ENCODE assay signal across 22 cellular contexts in the genomic region with DNA sequence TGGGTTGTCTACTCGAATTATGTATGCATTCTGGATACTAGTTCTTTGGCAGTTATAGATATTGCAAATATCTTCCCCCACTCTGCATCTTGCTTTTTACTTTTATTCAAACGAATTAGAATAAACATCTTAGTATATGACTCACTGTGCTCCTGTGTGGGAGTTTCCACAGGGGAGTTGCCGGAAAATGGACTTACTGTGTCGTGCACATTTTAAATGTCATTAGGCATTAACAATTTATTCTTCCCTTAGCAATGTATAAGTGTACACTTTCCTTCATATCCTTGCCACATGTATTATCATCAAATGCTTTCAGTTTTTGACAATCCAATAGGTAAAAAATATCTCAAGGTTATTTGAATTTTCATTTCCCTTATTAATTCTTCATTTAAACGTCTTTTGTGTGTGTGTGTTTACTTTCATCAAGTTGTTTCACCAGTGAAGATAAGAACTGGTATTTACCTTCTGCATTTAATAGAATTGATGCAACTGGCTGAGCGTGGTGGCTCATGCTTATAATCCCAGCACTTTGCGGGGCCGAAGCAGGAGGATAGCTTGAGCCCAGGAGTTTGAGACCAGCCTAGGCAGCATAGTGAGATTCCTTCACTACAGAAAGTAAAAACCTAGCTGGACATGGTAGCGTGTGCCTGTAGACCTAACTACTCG. TPM values are rescaled to one million over a fixed set of nuclear protein-coding genes. Genes with fewer than 3 reads are reported as not detected.
A peak's percentile ranks its signal among the peaks of the same experiment; 100 is the strongest.
DNase-seq lines count a peak whose midpoint lies in the region; ATAC-seq lines count a peak whose summit lies in the region.
"Had no signal": no experiment of that assay in that cellular context is flagged by ENCODE, and none has a peak within 500 bp of the region (broad histone marks: within the 10 kb centered on the region; RNA-seq: fewer than 3 reads in every experiment).

No MANE protein-coding gene starts in this region.

- DNase-seq in H4 (ENCODE audit: low spot score) (peak; percentile 72), adipocyte (ENCODE audit: low read depth) (peak; percentile 69), retina (peak; percentile 12), SJCRH30 (no peak), T-helper 1 cell (no peak)
- DNase-seq: activated naive CD4-positive, alpha-beta T cell treated with Interleukin-2 at 50 U/mL for 16 hours; activated T-cell treated with anti-CD3 and anti-CD28 coated beads for 4 hours; dorsolateral prefrontal cortex; GDM1; NCI-H1417; stimulated activated CD4-positive, alpha-beta T cell treated with anti-CD3 and anti-CD28 coated beads, Interleukin-15, amount 100 ng/mL, for 24 hours; thyroid gland had no signal

- H3K4me3 ChIP-seq in adipocyte (ENCODE audit: low read length) (no peak overlapping the region), SJCRH30 (no peak overlapping the region)
- H3K4me3 ChIP-seq: ascending aorta, dorsolateral prefrontal cortex, GM12878, hepatocyte, thyroid gland had no signal

- H3K9ac ChIP-seq in adipocyte (ENCODE audit: low read length): no peak overlapping the region
- H3K9ac ChIP-seq: KMS-11 had no signal

- H3K27me3 ChIP-seq in adipocyte (replicated peaks; ENCODE audit: control insufficient read depth, insufficient read depth, low read length) (peaks cover 4% of the 10 kb centered on the region), SJCRH30 (no peaks in the 10 kb centered on the region)
- H3K27me3 ChIP-seq: ascending aorta, hepatocyte, thyroid gland had no signal

- H3K36me3 ChIP-seq in adipocyte (ENCODE audit: control insufficient read depth, insufficient read depth, low read length, severe bottlenecking): no peaks in the 10 kb centered on the region
- H3K36me3 ChIP-seq in SJCRH30: no peaks in the 10 kb centered on the region
- H3K36me3 ChIP-seq: ascending aorta, thyroid gland had no signal

- ATAC-seq in esophagus mucosa (peak; percentile 46), GM18498 (IDR thresholded peaks at IDR 0.05; ENCODE audit: unreplicated experiment) (no peak), HG03175 (IDR thresholded peaks at IDR 0.05; ENCODE audit: unreplicated experiment) (no peak)
- ATAC-seq: GM12878; stimulated activated memory B cell treated with anti-CD40 and anti-IgM and Interleukin-4, amounts not matched to agents 10 μg/mL and 1 μg/mL and 100 μg/mL, for 72 hours had no signal

- H3K9me3 ChIP-seq in adipocyte (ENCODE audit: control insufficient read depth, low read length) (no peaks in the 10 kb centered on the region), SJCRH30 (replicated peaks) (no peaks in the 10 kb centered on the region)
- H3K9me3 ChIP-seq: ascending aorta, thyroid gland had no signal

- H3K4me1 ChIP-seq in adipocyte (ENCODE audit: control insufficient read depth, insufficient read depth, low read length) (peaks cover 29% of the 10 kb centered on the region), SJCRH30 (no peaks in the 10 kb centered on the region)
- H3K4me1 ChIP-seq: ascending aorta had no signal

- H3K27ac ChIP-seq in SJCRH30: no peak overlapping the region
- H3K27ac ChIP-seq: ascending aorta, dorsolateral prefrontal cortex, hepatocyte, KMS-11, thyroid gland had no signal

RNA-seq across cellular contexts. Expression of gene UGT1A5, which starts 4.6 kb away (rescaled TPM):
- not detected in 2 replicates for total RNA-seq in H4 (2014; rRNA removed; shearing (Covaris generic))
- 0.68 TPM for total RNA-seq in esophagus mucosa
- total RNA-seq in SJCRH30 (2014; rRNA removed; shearing (Covaris generic)): not detected in 2 replicates
- total RNA-seq: ascending aorta; B cell; GM12878; hepatocyte; T-helper 1 cell treated with Interleukin-12 subunit alpha and Interleukin-12 subunit beta and Interleukin-4 antibody, amounts not matched to agents 30 ng/mL and 1 ng/mL, for 36 hours had no signal

RNA-seq across cellular contexts. Expression of gene UGT1A4, which starts 10.4 kb away (rescaled TPM):
- total RNA-seq in H4 (2014; rRNA removed; shearing (Covaris generic)): 0.04 TPM in 1 of 2 replicates, not detected in the other
- total RNA-seq in esophagus mucosa: 0.80 TPM
- not detected in 2 replicates for total RNA-seq in SJCRH30 (2014; rRNA removed; shearing (Covaris generic))
- total RNA-seq: ascending aorta; B cell; dorsolateral prefrontal cortex; GM12878; hepatocyte; T-helper 1 cell treated with Interleukin-12 subunit alpha and Interleukin-12 subunit beta and Interleukin-4 antibody, amounts not matched to agents 30 ng/mL and 1 ng/mL, for 36 hours had no signal

RNA-seq across cellular contexts. Expression of gene UGT1A6, which starts 15.4 kb away (rescaled TPM):
- total RNA-seq in H4 (2014; rRNA removed; shearing (Covaris generic)): 2.6 and 3.1 TPM in 2 replicates
- total RNA-seq in esophagus mucosa: 11.2 TPM
- not detected in 2 replicates for total RNA-seq in SJCRH30 (2014; rRNA removed; shearing (Covaris generic))
- total RNA-seq: B cell; dorsolateral prefrontal cortex; GM12878; T-helper 1 cell treated with Interleukin-12 subunit alpha and Interleukin-12 subunit beta and Interleukin-4 antibody, amounts not matched to agents 30 ng/mL and 1 ng/mL, for 36 hours had no signal

RNA-seq across cellular contexts. Expression of gene UGT1A3, which starts 20.7 kb away (rescaled TPM):
- not detected in 2 replicates for total RNA-seq in H4 (2014; rRNA removed; shearing (Covaris generic))
- total RNA-seq in esophagus mucosa: 0.28 TPM
- total RNA-seq in SJCRH30 (2014; rRNA removed; shearing (Covaris generic)): not detected in 2 replicates
- total RNA-seq: ascending aorta; B cell; dorsolateral prefrontal cortex; GM12878; hepatocyte; T-helper 1 cell treated with Interleukin-12 subunit alpha and Interleukin-12 subunit beta and Interleukin-4 antibody, amounts not matched to agents 30 ng/mL and 1 ng/mL, for 36 hours had no signal

RNA-seq across cellular contexts. Expression of gene UGT1A7, which starts 26.4 kb away (rescaled TPM):
- total RNA-seq in H4 (2014; rRNA removed; shearing (Covaris generic)): not detected in 2 replicates
- total RNA-seq in esophagus mucosa: 13.9 TPM
- not detected in 2 replicates for total RNA-seq in SJCRH30 (2014; rRNA removed; shearing (Covaris generic))
- total RNA-seq: ascending aorta; B cell; dorsolateral prefrontal cortex; GM12878; T-helper 1 cell treated with Interleukin-12 subunit alpha and Interleukin-12 subunit beta and Interleukin-4 antibody, amounts not matched to agents 30 ng/mL and 1 ng/mL, for 36 hours; thyroid gland had no signal

Comparison
In these comparisons a context has a peak if more than half of its experiments do, and no peak if none do; other contexts are left out.
1. DNase-seq: peak in H4 (single experiment), adipocyte (single experiment) and retina (single experiment); none in SJCRH30 (0 of 2) and T-helper 1 cell (0 of 5).